Comparison of ENCODE assay signal across 1 cellular context in the genomic region with DNA sequence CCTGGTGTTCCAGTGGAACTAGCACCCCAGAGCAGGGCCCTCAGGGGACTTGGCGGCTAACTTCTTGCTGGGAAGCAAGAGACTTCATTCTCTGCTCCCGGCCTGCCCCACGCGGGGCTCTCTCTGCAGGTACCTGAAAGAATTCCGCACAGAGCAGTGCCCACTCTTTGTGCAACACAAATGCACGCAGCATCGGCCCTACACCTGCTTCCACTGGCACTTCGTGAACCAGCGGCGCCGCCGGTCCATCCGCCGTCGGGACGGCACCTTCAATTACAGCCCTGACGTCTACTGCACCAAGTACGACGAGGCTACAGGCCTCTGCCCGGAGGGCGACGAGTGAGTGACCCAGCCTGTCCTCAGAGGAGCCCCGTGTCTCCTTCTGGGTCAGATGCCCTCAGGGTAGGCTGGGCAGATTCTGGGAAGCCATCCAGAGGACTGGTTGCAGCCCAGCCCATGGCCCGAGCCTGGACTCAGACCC.
TF ChIP-seq lines count a peak whose summit lies in the region.

No MANE protein-coding gene starts in this region.

TF ChIP-seq in GM12878, 131 proteins besides CTCF, POLR2A, EP300 and RAD21:
- TF ChIP-seq, protein P1, sequence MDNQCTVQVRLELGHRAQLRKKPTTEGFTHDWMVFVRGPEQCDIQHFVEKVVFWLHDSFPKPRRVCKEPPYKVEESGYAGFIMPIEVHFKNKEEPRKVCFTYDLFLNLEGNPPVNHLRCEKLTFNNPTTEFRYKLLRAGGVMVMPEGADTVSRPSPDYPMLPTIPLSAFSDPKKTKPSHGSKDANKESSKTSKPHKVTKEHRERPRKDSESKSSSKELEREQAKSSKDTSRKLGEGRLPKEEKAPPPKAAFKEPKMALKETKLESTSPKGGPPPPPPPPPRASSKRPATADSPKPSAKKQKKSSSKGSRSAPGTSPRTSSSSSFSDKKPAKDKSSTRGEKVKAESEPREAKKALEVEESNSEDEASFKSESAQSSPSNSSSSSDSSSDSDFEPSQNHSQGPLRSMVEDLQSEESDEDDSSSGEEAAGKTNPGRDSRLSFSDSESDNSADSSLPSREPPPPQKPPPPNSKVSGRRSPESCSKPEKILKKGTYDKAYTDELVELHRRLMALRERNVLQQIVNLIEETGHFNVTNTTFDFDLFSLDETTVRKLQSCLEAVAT (IDR thresholded peaks at IDR 0.05) = 0 out of 2 replicates have a peak, but pooled peaks have one; percentile 36
- 0 out of 2 replicates have a peak, but pooled peaks have one; percentile 2 for TF ChIP-seq DPF2 (IDR thresholded peaks at IDR 0.05)
- TF ChIP-seq IKZF1 (conservative IDR thresholded peaks at IDR 0.05) = 0 out of 2 replicates have a peak, but pooled peaks have one; percentile 4
- TF ChIP-seq, protein P2, sequence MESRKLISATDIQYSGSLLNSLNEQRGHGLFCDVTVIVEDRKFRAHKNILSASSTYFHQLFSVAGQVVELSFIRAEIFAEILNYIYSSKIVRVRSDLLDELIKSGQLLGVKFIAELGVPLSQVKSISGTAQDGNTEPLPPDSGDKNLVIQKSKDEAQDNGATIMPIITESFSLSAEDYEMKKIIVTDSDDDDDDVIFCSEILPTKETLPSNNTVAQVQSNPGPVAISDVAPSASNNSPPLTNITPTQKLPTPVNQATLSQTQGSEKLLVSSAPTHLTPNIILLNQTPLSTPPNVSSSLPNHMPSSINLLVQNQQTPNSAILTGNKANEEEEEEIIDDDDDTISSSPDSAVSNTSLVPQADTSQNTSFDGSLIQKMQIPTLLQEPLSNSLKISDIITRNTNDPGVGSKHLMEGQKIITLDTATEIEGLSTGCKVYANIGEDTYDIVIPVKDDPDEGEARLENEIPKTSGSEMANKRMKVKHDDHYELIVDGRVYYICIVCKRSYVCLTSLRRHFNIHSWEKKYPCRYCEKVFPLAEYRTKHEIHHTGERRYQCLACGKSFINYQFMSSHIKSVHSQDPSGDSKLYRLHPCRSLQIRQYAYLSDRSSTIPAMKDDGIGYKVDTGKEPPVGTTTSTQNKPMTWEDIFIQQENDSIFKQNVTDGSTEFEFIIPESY (IDR thresholded peaks at IDR 0.05) = no peak
TF ChIP-seq in GM12878: peak in this region for 3.
